Comparison of ENCODE assay signal across 1 cellular context in the genomic region with DNA sequence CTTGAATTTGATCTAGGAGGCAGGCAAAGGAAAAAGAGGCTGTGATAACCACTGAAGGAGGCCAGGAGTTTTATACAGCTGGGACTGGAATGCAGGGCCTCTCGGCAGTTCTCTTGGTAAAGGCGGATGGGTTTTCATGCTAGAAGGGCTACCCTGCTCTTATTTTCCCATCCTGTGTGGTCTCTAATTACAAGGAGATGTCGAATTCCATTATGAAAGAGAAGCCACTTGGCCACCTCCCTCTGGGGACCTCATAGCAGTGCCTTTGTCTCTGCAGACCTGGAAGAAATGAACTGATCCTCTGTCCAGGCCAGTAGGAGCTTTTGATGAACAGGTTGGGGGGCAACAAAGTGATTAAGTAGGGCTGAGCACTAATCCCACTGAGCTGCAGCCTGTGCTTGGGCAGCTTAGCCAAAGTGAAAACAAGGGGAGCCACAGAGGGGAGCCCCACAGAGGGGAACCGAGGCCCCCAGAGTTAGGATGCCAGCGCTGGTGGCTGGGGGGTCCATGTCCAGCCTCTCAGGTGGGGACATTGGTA.
TF ChIP-seq lines count a peak whose summit lies in the region.

No MANE protein-coding gene starts in this region.

TF ChIP-seq in endothelial cell of umbilical vein, 7 proteins besides CTCF, POLR2A, EP300 and RAD21:
- TF ChIP-seq MYC (IDR thresholded peaks at IDR 0.05; ENCODE audit: low read depth, low read length) (no peak), GATA2 (IDR thresholded peaks at IDR 0.05; ENCODE audit: insufficient read depth, insufficient read length, low read depth, low read length) (no peak), JUN (IDR thresholded peaks at IDR 0.05; ENCODE audit: borderline replicate concordance, insufficient read depth, insufficient read length, low read depth) (no peak), FOS (IDR thresholded peaks at IDR 0.05; ENCODE audit: borderline replicate concordance, insufficient read depth, low read length) (no peak), POLR2AphosphoS5 (IDR thresholded peaks at IDR 0.05; ENCODE audit: insufficient read depth, low read depth, low read length) (no peak), EZH2 (IDR thresholded peaks at IDR 0.05; ENCODE audit: borderline replicate concordance, low read depth, low read length, severe bottlenecking) (no peak)
- TF ChIP-seq, protein P1, sequence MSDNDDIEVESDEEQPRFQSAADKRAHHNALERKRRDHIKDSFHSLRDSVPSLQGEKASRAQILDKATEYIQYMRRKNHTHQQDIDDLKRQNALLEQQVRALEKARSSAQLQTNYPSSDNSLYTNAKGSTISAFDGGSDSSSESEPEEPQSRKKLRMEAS (IDR thresholded peaks at IDR 0.05; ENCODE audit: insufficient read depth, insufficient read length) = no peak
